In genomic region chr10:123102673-123103072, GRCh38 we compare ENCODE assay signal across 31 cellular contexts. TPM values are rescaled to one million over a fixed set of nuclear protein-coding genes. Genes with fewer than 3 reads are reported as not detected.
"Had no signal": no experiment of that assay in that cellular context is flagged by ENCODE, and none has a peak within 500 bp of the region (broad histone marks: within the 10 kb centered on the region; RNA-seq: fewer than 3 reads in every experiment).

No MANE protein-coding gene starts in this region.

- H3K4me3 Mint-ChIP-seq: activated B cell treated with CpG ODN at 0.5 μM for 24 hours; activated CD4-positive, alpha-beta T cell treated with anti-CD3 and anti-CD28 coated beads for 36 hours; activated naive CD8-positive, alpha-beta T cell; activated T-cell treated with anti-CD3 and anti-CD28 coated beads, Interleukin-2, amount 50 U/mL, for 24 hours; natural killer cell treated with Interleukin-12 subunit alpha and Interleukin-12 subunit beta and Interleukin-15 and Interleukin-18, amount 100 ng/mL, for 72 hours had no signal

- H2AFZ ChIP-seq: hepatocyte had no signal

- H3K9me3 ChIP-seq: adrenal gland, ascending aorta, sigmoid colon, thoracic aorta, upper lobe of left lung had no signal

- H3K36me3 ChIP-seq: adrenal gland, ascending aorta, brain microvascular endothelial cell, sigmoid colon, thoracic aorta, upper lobe of left lung had no signal

- ATAC-seq: activated CD4-positive, alpha-beta T cell treated with anti-CD3 and anti-CD28 coated beads for 36 hours had no signal

- H3K9me3 Mint-ChIP-seq: activated B cell treated with CpG ODN at 0.5 μM for 24 hours; activated T-cell treated with anti-CD3 and anti-CD28 coated beads, Interleukin-2, amount 50 U/mL, for 24 hours; activated T-helper 2 cell treated with anti-CD3 and anti-CD28 coated beads, Interferon-gamma antibody, Interleukin-2, Interleukin-4, amounts not matched to agents 10 μg/mL and 5 μg/mL and 100 μg/mL, durations not matched to agents 14 hours and 24 hours and 36 hours; natural killer cell treated with Interleukin-12 subunit alpha and Interleukin-12 subunit beta and Interleukin-15 and Interleukin-18, amount 100 ng/mL, for 72 hours had no signal

- H3K4me3 ChIP-seq: adrenal gland, ascending aorta, hepatocyte, sigmoid colon, thoracic aorta, upper lobe of left lung had no signal

- H3K4me1 Mint-ChIP-seq: activated B cell treated with CpG ODN at 0.5 μM for 24 hours; activated CD4-positive, alpha-beta T cell treated with anti-CD3 and anti-CD28 coated beads for 36 hours had no signal

- DNase-seq: activated B cell treated with CpG ODN at 0.5 μM for 24 hours; activated CD4-positive, alpha-beta T cell treated with anti-CD3 and anti-CD28 coated beads for 36 hours; activated CD4-positive, alpha-beta T cell treated with anti-CD3 and anti-CD28 coated beads, Interleukin-2, amount 50 U/mL, for 4 hours; activated CD8-positive, alpha-beta memory T cell treated with anti-CD3 and anti-CD28 coated beads for 24 hours; activated CD8-positive, alpha-beta memory T cell treated with anti-CD3 and anti-CD28 coated beads, Interleukin-2, amount 50 U/mL, for 4 hours; activated naive CD4-positive, alpha-beta T cell; activated T-cell treated with anti-CD3 and anti-CD28 coated beads, Interleukin-2, amount 50 U/mL, for 24 hours; adrenal gland; brain microvascular endothelial cell; caudate nucleus; dermis blood vessel endothelial cell; effector CD8-positive, alpha-beta T cell; foreskin melanocyte; midbrain; retina; sigmoid colon; stimulated activated CD4-positive, alpha-beta T cell treated with anti-CD3 and anti-CD28 coated beads, Interleukin-2, amount 100 ng/mL, for 48 hours; stimulated activated CD8-positive, alpha-beta memory T cell treated with anti-CD3 and anti-CD28 coated beads, Interleukin-4, amount 100 ng/mL, for 48 hours; stimulated activated naive CD4-positive, alpha-beta T cell; T1000; upper lobe of left lung had no signal

- H3K4me1 ChIP-seq: adrenal gland, ascending aorta, sigmoid colon, upper lobe of left lung had no signal

- H3K27ac Mint-ChIP-seq: activated B cell treated with CpG ODN at 0.5 μM for 24 hours; activated CD4-positive, alpha-beta T cell treated with anti-CD3 and anti-CD28 coated beads for 36 hours; activated naive CD8-positive, alpha-beta T cell; activated T-cell treated with anti-CD3 and anti-CD28 coated beads, Interleukin-2, amount 50 U/mL, for 24 hours; activated T-helper 2 cell treated with anti-CD3 and anti-CD28 coated beads, Interferon-gamma antibody, Interleukin-2, Interleukin-4, amounts not matched to agents 10 μg/mL and 5 μg/mL and 100 μg/mL, durations not matched to agents 14 hours and 24 hours and 36 hours; natural killer cell treated with Interleukin-12 subunit alpha and Interleukin-12 subunit beta and Interleukin-15 and Interleukin-18, amount 100 ng/mL, for 72 hours; progenitor cell of endocrine pancreas had no signal

- H3K79me2 ChIP-seq: hepatocyte had no signal

- H3K27ac ChIP-seq: adrenal gland, ascending aorta, brain microvascular endothelial cell, hepatocyte, sigmoid colon, thoracic aorta, upper lobe of left lung had no signal

- H3K4me2 ChIP-seq: hepatocyte had no signal

- H3K27me3 ChIP-seq: ascending aorta, brain microvascular endothelial cell, hepatocyte, sigmoid colon, upper lobe of left lung had no signal

- H3K36me3 Mint-ChIP-seq: activated naive CD8-positive, alpha-beta T cell; natural killer cell treated with Interleukin-12 subunit alpha and Interleukin-12 subunit beta and Interleukin-15 and Interleukin-18, amount 100 ng/mL, for 72 hours had no signal

RNA-seq across cellular contexts. Expression of gene HMX3, which starts 33.1 kb away (rescaled TPM):
- total RNA-seq: activated B cell treated with CpG ODN at 0.5 μM for 24 hours; activated CD4-positive, alpha-beta T cell treated with anti-CD3 and anti-CD28 coated beads for 36 hours; activated T-helper 2 cell treated with anti-CD3 and anti-CD28 coated beads, Interferon-gamma antibody, Interleukin-2, Interleukin-4, amounts not matched to agents 10 μg/mL and 5 μg/mL and 100 μg/mL, durations not matched to agents 14 hours and 24 hours and 36 hours; ascending aorta; dermis blood vessel endothelial cell; hepatocyte; liver; natural killer cell treated with Interleukin-12 subunit alpha and Interleukin-12 subunit beta and Interleukin-15 and Interleukin-18, amount 100 ng/mL, for 72 hours; osteocyte; progenitor cell of endocrine pancreas; thoracic aorta; upper lobe of left lung had no signal
- polyA plus RNA-seq: adrenal gland, esophagus, hepatocyte, liver had no signal

RNA-seq across cellular contexts. Expression of gene HMX2, which starts 45.3 kb away (rescaled TPM):
- total RNA-seq: activated T-helper 2 cell treated with anti-CD3 and anti-CD28 coated beads, Interferon-gamma antibody, Interleukin-2, Interleukin-4, amounts not matched to agents 10 μg/mL and 5 μg/mL and 100 μg/mL, durations not matched to agents 14 hours and 24 hours and 36 hours; adrenal gland; ascending aorta; dermis blood vessel endothelial cell; hepatocyte; liver; natural killer cell treated with Interleukin-12 subunit alpha and Interleukin-12 subunit beta and Interleukin-15 and Interleukin-18, amount 100 ng/mL, for 72 hours; osteocyte; progenitor cell of endocrine pancreas; thoracic aorta; upper lobe of left lung had no signal
- polyA plus RNA-seq: adrenal gland, hepatocyte, liver had no signal
